8 cellular contexts compared by ENCODE assay signal in genomic region chr2:47335137-47335603, GRCh38.
DNase-seq lines count a peak whose midpoint lies in the region; ATAC-seq and TF ChIP-seq lines count a peak whose summit lies in the region.
"Not testable (repeated sequence)": the region's sequence is repeated elsewhere in the genome, so short reads cannot be mapped to it uniquely, and the experiment has no call there.

No MANE protein-coding gene starts in this region.

- H3K9me3 ChIP-seq in HEK293 (ENCODE audit: control insufficient read depth, insufficient read depth, low read depth, low read length); RWPE2 (ENCODE audit: severe bottlenecking); adipocyte (ENCODE audit: control insufficient read depth, low read length): not testable (repeated sequence)

- H3K4me3 ChIP-seq in HEK293 (ENCODE audit: low read depth, low read length); RWPE2 (ENCODE audit: severe bottlenecking); adipocyte (ENCODE audit: low read length): not testable (repeated sequence)

- TF ChIP-seq CTCF in HEK293 (tag by site-specific recombination; IDR thresholded peaks at IDR 0.05): peak; percentile 59; the same call in 1 of the 2 replicates
- peak; percentile 89 for TF ChIP-seq CTCF in RWPE2 (IDR thresholded peaks at IDR 0.05; ENCODE audit: poor library complexity, severe bottlenecking)

- not testable (repeated sequence) for H3K36me3 ChIP-seq in HEK293 (ENCODE audit: control insufficient read depth in 2 of 2, insufficient read depth in 1 of 2, low read length in 2 of 2); RWPE2 (ENCODE audit: low read depth); adipocyte (ENCODE audit: control insufficient read depth, insufficient read depth, low read length, severe bottlenecking)

- POLR2A ChIA-PET in HEK293 (lab: Yijun Ruan, JAX): interaction anchor here (0.7 to 1.6 kb wide), 7 partner anchors 10 to 554 kb away, joined by 3 to 13 read pairs (median 5); partner anchors contain the start of gene MSH2

- CTCF ChIA-PET in HEK293 (lab: Yijun Ruan, JAX): interaction anchor here (0.6 to 6.5 kb wide), 37 partner anchors 9 to 770 kb away, joined by 3 to 91 read pairs (median 4); no protein-coding TSS in a partner anchor

- not testable (repeated sequence) for H3K27me3 ChIP-seq in RWPE2 (ENCODE audit: insufficient read depth, poor library complexity, severe bottlenecking); adipocyte (replicated peaks; ENCODE audit: control insufficient read depth, insufficient read depth, low read length)

- peak; percentile 69 for ATAC-seq in RWPE2 (ENCODE audit: low read depth)

- H3K27ac ChIP-seq in HEK293 (ENCODE audit: extremely low read depth, low read depth, low read length); RWPE2 (ENCODE audit: poor library complexity, severe bottlenecking): not testable (repeated sequence)

- DNase-seq in DMS 273 (lab: John Stamatoyannopoulos, UW; ENCODE audit: unreplicated experiment): peak; percentile 87
- DNase-seq in NCI-H1930 (lab: John Stamatoyannopoulos, UW): peak; percentile 34 to 63
- DNase-seq in RWPE2 (ENCODE audit: low spot score): not testable (repeated sequence)
- peak; percentile 86 for DNase-seq in adipocyte (ENCODE audit: low read depth)
- peak; percentile 63 for DNase-seq in foreskin melanocyte
- DNase-seq in midbrain (lab: John Stamatoyannopoulos, UW): peak; percentile 83
- DNase-seq in stromal cell of bone marrow (ENCODE audit: low read depth): peak; percentile 54

- not testable (repeated sequence) for H3K9ac ChIP-seq in adipocyte (ENCODE audit: low read length)

- H3K4me1 ChIP-seq in HEK293 (ENCODE audit: control insufficient read depth, insufficient read depth, low read length); RWPE2 (ENCODE audit: insufficient read depth, poor library complexity, severe bottlenecking); adipocyte (ENCODE audit: control insufficient read depth, insufficient read depth, low read length): not testable (repeated sequence)

TF ChIP-seq in HEK293, 187 proteins besides CTCF, POLR2A, EP300 and RAD21 (continues in another document):
- 0 out of 2 replicates have a peak, but pooled peaks have one; percentile 15 for TF ChIP-seq ZNF335 (tag by site-specific recombination; conservative IDR thresholded peaks at IDR 0.05)
- 0 out of 2 replicates have a peak, but pooled peaks have one; percentile 41 for TF ChIP-seq ZNF629 (tag by site-specific recombination; IDR thresholded peaks at IDR 0.05)
- 0 out of 2 replicates have a peak, but pooled peaks have one; percentile 43 for TF ChIP-seq KLF17 (tag by site-specific recombination; IDR thresholded peaks at IDR 0.05)
- peak; percentile 54; the same call in 1 of the 2 replicates for TF ChIP-seq ZNF24 (tag by site-specific recombination; IDR thresholded peaks at IDR 0.05)
- peak; percentile 60; the same call in 1 of the 2 replicates for TF ChIP-seq IKZF3 (tag by site-specific recombination; IDR thresholded peaks at IDR 0.05)
- TF ChIP-seq KLF8 (tag by site-specific recombination; IDR thresholded peaks at IDR 0.05): 0 out of 2 replicates have a peak, but pooled peaks have one; percentile 28
- TF ChIP-seq TSHZ1 (tag by site-specific recombination; IDR thresholded peaks at IDR 0.05; ENCODE audit: borderline replicate concordance): 0 out of 2 replicates have a peak, but pooled peaks have one; percentile 22
- peak; percentile 58; the same call in 1 of the 2 replicates for TF ChIP-seq ZFP37 (tag by site-specific recombination; IDR thresholded peaks at IDR 0.05)
- TF ChIP-seq ZBTB6 (tag by site-specific recombination; IDR thresholded peaks at IDR 0.05): peak; percentile 61
- peak; percentile 39; the same call in 1 of the 2 replicates for TF ChIP-seq KLF10 (tag by site-specific recombination; IDR thresholded peaks at IDR 0.05)
- peak; percentile 51; the same call in 1 of the 2 replicates for TF ChIP-seq ZNF639 (tag by site-specific recombination; IDR thresholded peaks at IDR 0.05)
- 0 out of 2 replicates have a peak, but pooled peaks have one; percentile 48 for TF ChIP-seq ZSCAN30 (tag by site-specific recombination; IDR thresholded peaks at IDR 0.05)
- TF ChIP-seq ZNF121 (tag by site-specific recombination; IDR thresholded peaks at IDR 0.05): peak; percentile 77; the same call in 1 of the 2 replicates
- TF ChIP-seq ZNF654 (tag by site-specific recombination; IDR thresholded peaks at IDR 0.05; ENCODE audit: low read depth): peak; percentile 84
- TF ChIP-seq WT1 (tag by site-specific recombination; IDR thresholded peaks at IDR 0.05): peak; percentile 40; the same call in 1 of the 2 replicates
- peak; percentile 64; the same call in 1 of the 2 replicates for TF ChIP-seq ZNF660 (tag by site-specific recombination; IDR thresholded peaks at IDR 0.05)
- peak; percentile 66 for TF ChIP-seq ZNF2 (tag by site-specific recombination; IDR thresholded peaks at IDR 0.05)
- peak; percentile 68 for TF ChIP-seq ZNF580 (tag by site-specific recombination; IDR thresholded peaks at IDR 0.05)
- peak; percentile 46; the same call in 1 of the 2 replicates for TF ChIP-seq ZFP69B (tag by site-specific recombination; IDR thresholded peaks at IDR 0.05)
- peak; percentile 61 for TF ChIP-seq ZBTB17 (tag by site-specific recombination; IDR thresholded peaks at IDR 0.05)
- TF ChIP-seq REPIN1 (tag by site-specific recombination; IDR thresholded peaks at IDR 0.05; ENCODE audit: low read depth): 0 out of 2 replicates have a peak, but pooled peaks have one; percentile 23
- peak; percentile 58; the same call in 1 of the 2 replicates for TF ChIP-seq SP7 (tag by site-specific recombination; IDR thresholded peaks at IDR 0.05)
- 0 out of 2 replicates have a peak, but pooled peaks have one; percentile 25 for TF ChIP-seq ZNF366 (tag by site-specific recombination; conservative IDR thresholded peaks at IDR 0.05)
